Comparison of ENCODE assay signal across 7 cellular contexts in genomic region chr14:71807049-71807448, GRCh38.
A peak's percentile ranks its signal among the peaks of the same experiment; 100 is the strongest.
DNase-seq lines count a peak whose midpoint lies in the region; ATAC-seq, FAIRE-seq and TF ChIP-seq lines count a peak whose summit lies in the region.
"Not testable (repeated sequence)": the region's sequence is repeated elsewhere in the genome, so short reads cannot be mapped to it uniquely, and the experiment has no call there.

No MANE protein-coding gene starts in this region.

- CTCF ChIA-PET in H1 (lab: Charles Lee; ENCODE audit: partially characterized antibody) = interaction anchor here (0.8 kb wide), 1 partner anchor 13 kb away, joined by 3 read pairs; no protein-coding TSS in a partner anchor

- H2BK5ac ChIP-seq in H1 (ENCODE audit: low read depth, low read length); neuronal stem cell (ENCODE audit: low read length): not testable (repeated sequence)

- not testable (repeated sequence) for H3K9ac ChIP-seq in H1 (replicated peaks in 1 of 4; ENCODE audit: extremely low read depth in 1 of 4, low read depth in 3 of 4, low read length in 3 of 4); neuronal stem cell (ENCODE audit: low read depth, low read length, poor library complexity)

- FAIRE-seq in H1 (lab: Jason Lieb, UNC) = not testable (repeated sequence)

- POLR2A ChIA-PET in H1 (lab: Charles Lee; ENCODE audit: partially characterized antibody) = not testable (repeated sequence)

- H2BK120ac ChIP-seq in H1 (replicated peaks; ENCODE audit: low read depth, low read length); neuronal stem cell (ENCODE audit: low read depth, low read length): not testable (repeated sequence)

- H3K4me3 ChIP-seq in MG63; astrocyte of the cerebellum (ENCODE audit: low read depth, low read length); H1 (ENCODE audit: extremely low read depth in 1 of 4, insufficient read depth in 2 of 4, low read depth in 3 of 4, low read length in 4 of 4); fibroblast of pulmonary artery (replicated peaks; ENCODE audit: low read depth, low read length); left lung; neuronal stem cell (ENCODE audit: low read length in 2 of 2): not testable (repeated sequence)

- not testable (repeated sequence) for H3K27ac ChIP-seq in H1 (ENCODE audit: low read depth, low read length); left lung; neuronal stem cell (replicated peaks; ENCODE audit: low read length)

- not testable (repeated sequence) for H2BK15ac ChIP-seq in H1 (ENCODE audit: low read length); neuronal stem cell (ENCODE audit: low read length)

- not testable (repeated sequence) for H2BK20ac ChIP-seq in H1 (ENCODE audit: low read length)

- not testable (repeated sequence) for H3K23ac ChIP-seq in H1 (ENCODE audit: insufficient read length); neuronal stem cell (ENCODE audit: low read depth, low read length, poor library complexity)

- peak; percentile 88 for ATAC-seq in left lung

- TF ChIP-seq RAD21 in H1 (IDR thresholded peaks at IDR 0.05 in 1 of 2, conservative IDR thresholded peaks at IDR 0.05 in 1 of 2; ENCODE audit: low read depth in 2 of 2, low read length in 2 of 2) = not testable (repeated sequence)

- not testable (repeated sequence) for H3K14ac ChIP-seq in H1 (ENCODE audit: insufficient read length); neuronal stem cell (ENCODE audit: low read length)

- H3K36me3 ChIP-seq in MG63; H1 (ENCODE audit: control insufficient read depth in 2 of 4, insufficient read depth in 4 of 4, low read length in 3 of 4); left lung; neuronal stem cell (replicated peaks in 1 of 2; ENCODE audit: control insufficient read depth in 2 of 2, insufficient read depth in 2 of 2, low read length in 2 of 2): not testable (repeated sequence)

- TF ChIP-seq EP300 in H1 (IDR thresholded peaks at IDR 0.05; ENCODE audit: borderline replicate concordance in 1 of 2, low read depth in 2 of 2, low read length in 2 of 2) = not testable (repeated sequence)

- not testable (repeated sequence) for H3K9me3 ChIP-seq in MG63; H1 (ENCODE audit: insufficient read depth in 2 of 2, low read depth in 1 of 2, low read length in 1 of 2); left lung; neuronal stem cell (replicated peaks in 1 of 2; ENCODE audit: control insufficient read depth in 2 of 2, insufficient read depth in 1 of 2, low read depth in 1 of 2, low read length in 2 of 2)

- H3K4ac ChIP-seq in H1 (replicated peaks; ENCODE audit: insufficient read length, low read depth, low read length); neuronal stem cell (ENCODE audit: low read length): not testable (repeated sequence)

- H2AFZ ChIP-seq in H1 (ENCODE audit: low read length) (peak overlapping the region; percentile 32; the same call in 1 of the 2 replicates), neuronal stem cell (ENCODE audit: low read length) (peak overlapping the region; percentile 73)

- H3K4me2 ChIP-seq in H1 (ENCODE audit: insufficient read depth in 1 of 2, low read depth in 2 of 2, low read length in 2 of 2); neuronal stem cell (ENCODE audit: insufficient read depth, low read length, poor library complexity, severe bottlenecking): not testable (repeated sequence)

- not testable (repeated sequence) for TF ChIP-seq CTCF in astrocyte of the cerebellum (IDR thresholded peaks at IDR 0.05; ENCODE audit: low read depth, low read length, missing control alignments); H1 (IDR thresholded peaks at IDR 0.05; ENCODE audit: control extremely low read depth in 1 of 3, insufficient read depth in 1 of 3, low read depth in 1 of 3, low read length in 3 of 3); fibroblast of pulmonary artery (IDR thresholded peaks at IDR 0.05; ENCODE audit: low read length, missing control alignments); left lung (IDR thresholded peaks at IDR 0.05)

- not testable (repeated sequence) for H3K4me1 ChIP-seq in H1 (replicated peaks in 1 of 4; ENCODE audit: control insufficient read depth in 3 of 4, insufficient read depth in 4 of 4, low read length in 3 of 4); left lung; neuronal stem cell (ENCODE audit: control insufficient read depth in 2 of 2, insufficient read depth in 1 of 2, low read depth in 1 of 2, low read length in 2 of 2)

- 75% methylated on average over 4 of the region's 4 CpGs; no CpG with 5 or more reads in 1 of the 2 experiments for WGBS in H1 (ENCODE audit: extremely low coverage in 1 of 2, insufficient coverage in 1 of 2, insufficient read length in 1 of 2, insufficient replicate concordance in 2 of 2, low coverage in 1 of 2, low lambda C conversion rate in 2 of 2, missing lambda C conversion rate in 1 of 2), 2 experiments
- no CpG with 5 or more reads among the region's 4 CpGs for WGBS in neuronal stem cell (ENCODE audit: extremely low coverage in 2 of 2, insufficient read length in 2 of 2, insufficient replicate concordance in 1 of 2), 2 donors

- not testable (repeated sequence) for H3K56ac ChIP-seq in H1 (replicated peaks; ENCODE audit: insufficient read length, low read depth, low read length)

- H4K5ac ChIP-seq in H1 (ENCODE audit: insufficient read length, low read depth, low read length) = not testable (repeated sequence)

- H4K91ac ChIP-seq in H1 (replicated peaks; ENCODE audit: insufficient read length, low read length); neuronal stem cell (ENCODE audit: low read depth, low read length, poor library complexity): not testable (repeated sequence)

- intact Hi-C loops in left lung (cut with DNase I) = not testable (repeated sequence)

- not testable (repeated sequence) for TF ChIP-seq POLR2A in H1 (IDR thresholded peaks at IDR 0.05; ENCODE audit: control extremely low read depth in 1 of 2, low read depth in 2 of 2, low read length in 2 of 2)

- not testable (repeated sequence) for H4K20me1 ChIP-seq in H1 (replicated peaks in 1 of 2; ENCODE audit: control insufficient read depth in 1 of 2, insufficient read depth in 2 of 2, low read length in 2 of 2)

- not testable (repeated sequence) for H3K27me3 ChIP-seq in MG63; H1 (replicated peaks in 1 of 4; ENCODE audit: control insufficient read depth in 3 of 4, extremely low read depth in 1 of 4, insufficient read depth in 3 of 4, low read length in 3 of 4); left lung; neuronal stem cell (ENCODE audit: control insufficient read depth in 3 of 3, insufficient read depth in 3 of 3, low read depth in 1 of 3, low read length in 3 of 3)

- not testable (repeated sequence) for H3K18ac ChIP-seq in H1 (ENCODE audit: extremely low read depth, low read length); neuronal stem cell (ENCODE audit: low read length)

- not testable (repeated sequence) for H3K79me1 ChIP-seq in H1 (ENCODE audit: low read depth, low read length); neuronal stem cell (ENCODE audit: low read depth, low read length)

- H4K8ac ChIP-seq in H1 (ENCODE audit: extremely low read depth, insufficient read depth, low read length); neuronal stem cell (ENCODE audit: low read depth, low read length): not testable (repeated sequence)

- H3K23me2 ChIP-seq in H1 (ENCODE audit: low read depth, low read length) = not testable (repeated sequence)

- H3K79me2 ChIP-seq in H1 (ENCODE audit: control insufficient read depth in 1 of 2, insufficient read depth in 2 of 2, low read length in 2 of 2) = not testable (repeated sequence)

- in situ Hi-C loops in astrocyte of the cerebellum (cut with HindIII; ENCODE audit: low sequenced_read_pairs) = not testable (repeated sequence)

- DNase-seq in H4 (ENCODE audit: low spot score) (peak; percentile 17), MG63 (peak; percentile 67), astrocyte of the cerebellum (ENCODE audit: low read depth) (peak; percentile 33), fibroblast of pulmonary artery (ENCODE audit: low read depth) (peak; percentile 14), left lung (peak in 1 of 2 donors; percentile 67)
- DNase-seq in H1 (ENCODE audit: low read depth in 1 of 2, low spot score in 2 of 2); neuronal stem cell (ENCODE audit: low spot score): not testable (repeated sequence)

- H2BK12ac ChIP-seq in H1 (ENCODE audit: low read depth, low read length); neuronal stem cell (ENCODE audit: low read length): not testable (repeated sequence)

- H2AK5ac ChIP-seq in H1 (ENCODE audit: low read depth, low read length); neuronal stem cell (ENCODE audit: low read depth, low read length): not testable (repeated sequence)
